33 cellular contexts compared by ENCODE assay signal in the genomic region with DNA sequence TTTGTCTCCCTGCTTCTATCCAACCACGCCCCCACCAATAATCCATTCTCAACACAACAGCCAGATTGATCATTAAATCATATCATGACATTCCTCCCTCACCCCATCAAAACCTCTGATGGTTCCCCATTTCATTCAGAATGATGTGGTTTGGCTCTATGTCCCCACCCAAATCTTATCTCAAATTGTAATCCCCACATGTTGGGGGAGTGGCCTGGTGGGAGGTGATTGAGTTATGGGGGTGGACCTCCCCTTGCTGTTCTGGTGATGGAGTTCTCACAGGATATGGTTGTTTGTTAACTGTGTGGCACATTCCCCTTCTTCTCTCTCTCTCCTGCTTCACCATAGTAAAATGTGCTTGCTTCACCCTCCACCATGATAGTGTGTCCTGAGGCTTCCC. TPM values are rescaled to one million over a fixed set of nuclear protein-coding genes. Genes with fewer than 3 reads are reported as not detected.
"Had no signal": no experiment of that assay in that cellular context is flagged by ENCODE, and none has a peak within 500 bp of the region (broad histone marks: within the 10 kb centered on the region; RNA-seq: fewer than 3 reads in every experiment).

No MANE protein-coding gene starts in this region.

- FAIRE-seq: endometrium, small intestine had no signal

- H3K27me3 ChIP-seq: gastrocnemius medialis, neural progenitor cell, sigmoid colon, testis, transverse colon had no signal

- H3K4me1 ChIP-seq: breast epithelium, gastrocnemius medialis, left ventricle myocardium inferior, neural progenitor cell, parathyroid adenoma, psoas muscle, sigmoid colon, testis, transverse colon had no signal

- H3K27me3 Mint-ChIP-seq: activated CD4-positive, alpha-beta T cell treated with anti-CD3 and anti-CD28 coated beads for 36 hours; activated naive CD8-positive, alpha-beta T cell treated with anti-CD3 and anti-CD28 coated beads, Interleukin-2, amount 50 U/mL, for 24 hours; dendritic cell treated with granulocyte-macrophage colony-stimulating factor and Interleukin-4, amounts not matched to agents 40 ng/mL and 50 ng/mL, for 4 days; naive thymus-derived CD4-positive, alpha-beta T cell had no signal

- H3K4me1 Mint-ChIP-seq: neural progenitor cell had no signal

- H3K4me3 ChIP-seq: breast epithelium, gastrocnemius medialis, left ventricle myocardium inferior, neural progenitor cell, psoas muscle, sigmoid colon, testis, transverse colon had no signal

- H3K27ac ChIP-seq: breast epithelium, gastrocnemius medialis, left ventricle myocardium inferior, neural progenitor cell, parathyroid adenoma, psoas muscle, sigmoid colon, testis, transverse colon had no signal

- H3K9me3 Mint-ChIP-seq: activated naive CD8-positive, alpha-beta T cell treated with anti-CD3 and anti-CD28 coated beads, Interleukin-2, amount 50 U/mL, for 24 hours; dendritic cell treated with granulocyte-macrophage colony-stimulating factor and Interleukin-4, amounts not matched to agents 40 ng/mL and 50 ng/mL, for 4 days had no signal

- H3K4me3 Mint-ChIP-seq: activated CD4-positive, alpha-beta T cell treated with anti-CD3 and anti-CD28 coated beads for 36 hours; activated naive CD8-positive, alpha-beta T cell treated with anti-CD3 and anti-CD28 coated beads, Interleukin-2, amount 50 U/mL, for 24 hours; dendritic cell treated with granulocyte-macrophage colony-stimulating factor and Interleukin-4, amounts not matched to agents 40 ng/mL and 50 ng/mL, for 4 days; naive thymus-derived CD4-positive, alpha-beta T cell; neural progenitor cell had no signal

- ATAC-seq: activated CD4-positive, alpha-beta T cell treated with anti-CD3 and anti-CD28 coated beads for 36 hours; activated naive CD8-positive, alpha-beta T cell treated with anti-CD3 and anti-CD28 coated beads, Interleukin-2, amount 50 U/mL, for 24 hours; gastrocnemius medialis; naive thymus-derived CD4-positive, alpha-beta T cell; psoas muscle had no signal

- H3K27ac Mint-ChIP-seq: activated CD4-positive, alpha-beta T cell treated with anti-CD3 and anti-CD28 coated beads for 36 hours; activated naive CD8-positive, alpha-beta T cell treated with anti-CD3 and anti-CD28 coated beads, Interleukin-2, amount 50 U/mL, for 24 hours; dendritic cell treated with granulocyte-macrophage colony-stimulating factor and Interleukin-4, amounts not matched to agents 40 ng/mL and 50 ng/mL, for 4 days; neural progenitor cell had no signal

- H3K36me3 ChIP-seq: breast epithelium, neural progenitor cell, transverse colon had no signal

- H3K9me3 ChIP-seq: breast epithelium, gastrocnemius medialis, left ventricle myocardium inferior, psoas muscle, sigmoid colon, testis, transverse colon had no signal

- DNase-seq: activated CD4-positive, alpha-beta T cell treated with anti-CD3 and anti-CD28 coated beads for 36 hours; activated CD4-positive, alpha-beta T cell treated with anti-CD3 and anti-CD28 coated beads, Interleukin-2, amount 50 U/mL, for 4 hours; activated CD4-positive, CD25-positive, alpha-beta regulatory T cell; activated CD8-positive, alpha-beta memory T cell treated with anti-CD3 and anti-CD28 coated beads, Interleukin-2, amount 50 U/mL, for 4 hours; activated gamma-delta T cell; activated naive CD4-positive, alpha-beta T cell treated with anti-CD3 and anti-CD28 coated beads, Interleukin-2, amount 50 U/mL, for 16 hours; activated naive CD8-positive, alpha-beta T cell treated with anti-CD3 and anti-CD28 coated beads, Interleukin-2, amount 50 U/mL, for 24 hours; activated T-cell treated with anti-CD3 and anti-CD28 coated beads, Interleukin-2, amount 50 U/mL, for 1 hour; central memory CD4-positive, alpha-beta T cell; gastrocnemius medialis; glutamatergic neuron; islet precursor cell; left ventricle myocardium inferior; midbrain; naive thymus-derived CD4-positive, alpha-beta T cell; occipital lobe; psoas muscle; sigmoid colon; small intestine; stimulated activated naive CD4-positive, alpha-beta T cell treated with Interleukin-2 at 50 U/mL for 16 hours; T-helper 9 cell; testis; transverse colon had no signal

RNA-seq across cellular contexts. Expression of gene TMEM35A, which starts 50.1 kb away (rescaled TPM):
- total RNA-seq: activated CD4-positive, alpha-beta T cell treated with anti-CD3 and anti-CD28 coated beads for 36 hours; activated CD8-positive, alpha-beta memory T cell treated with anti-CD3 and anti-CD28 coated beads for 36 hours; left ventricle myocardium inferior; naive thymus-derived CD4-positive, alpha-beta T cell; T-helper 1 cell treated with Interleukin-12 subunit alpha and Interleukin-12 subunit beta and Interleukin-4 antibody, amounts not matched to agents 30 ng/mL and 1 ng/mL, for 36 hours had no signal

RNA-seq across cellular contexts. Expression of gene ARL13A, which starts 59.1 kb away (rescaled TPM):
- total RNA-seq: activated CD4-positive, alpha-beta T cell treated with anti-CD3 and anti-CD28 coated beads for 36 hours; activated CD8-positive, alpha-beta memory T cell treated with anti-CD3 and anti-CD28 coated beads for 36 hours; breast epithelium; epithelial cell of proximal tubule; gastrocnemius medialis; left ventricle myocardium inferior; lung microvascular endothelial cell; naive thymus-derived CD4-positive, alpha-beta T cell; occipital lobe; psoas muscle; sigmoid colon; T-helper 1 cell treated with Interleukin-12 subunit alpha and Interleukin-12 subunit beta and Interleukin-4 antibody, amounts not matched to agents 30 ng/mL and 1 ng/mL, for 36 hours; transverse colon; urinary bladder had no signal
- polyA plus RNA-seq: naive thymus-derived CD4-positive, alpha-beta T cell; psoas muscle; sigmoid colon; small intestine; urinary bladder had no signal
